ENCODE assay signal across 1 cellular context in genomic region chr6:24840187-24840586, GRCh38.
TF ChIP-seq lines count a peak whose summit lies in the region.

No MANE protein-coding gene starts in this region.

TF ChIP-seq in SK-N-SH, 30 proteins besides CTCF, POLR2A, EP300 and RAD21 (continued from another document):
- TF ChIP-seq GATA2 (CRISPR knock-in tag; IDR thresholded peaks at IDR 0.05) = no peak
- TF ChIP-seq FOSL2 (IDR thresholded peaks at IDR 0.05; ENCODE audit: borderline replicate concordance, low read depth) = no peak
- no peak for TF ChIP-seq GABPA (IDR thresholded peaks at IDR 0.05; ENCODE audit: low read depth)
- no peak for TF ChIP-seq RFX5 (IDR thresholded peaks at IDR 0.05; ENCODE audit: low read length)
- TF ChIP-seq CHD2 (IDR thresholded peaks at IDR 0.05; ENCODE audit: low read length, partially characterized antibody) = no peak
- no peak for TF ChIP-seq SMC3 (IDR thresholded peaks at IDR 0.05; ENCODE audit: low read depth, low read length)
- no peak for TF ChIP-seq YY1 (IDR thresholded peaks at IDR 0.05; ENCODE audit: low read depth)
- TF ChIP-seq, protein P1, sequence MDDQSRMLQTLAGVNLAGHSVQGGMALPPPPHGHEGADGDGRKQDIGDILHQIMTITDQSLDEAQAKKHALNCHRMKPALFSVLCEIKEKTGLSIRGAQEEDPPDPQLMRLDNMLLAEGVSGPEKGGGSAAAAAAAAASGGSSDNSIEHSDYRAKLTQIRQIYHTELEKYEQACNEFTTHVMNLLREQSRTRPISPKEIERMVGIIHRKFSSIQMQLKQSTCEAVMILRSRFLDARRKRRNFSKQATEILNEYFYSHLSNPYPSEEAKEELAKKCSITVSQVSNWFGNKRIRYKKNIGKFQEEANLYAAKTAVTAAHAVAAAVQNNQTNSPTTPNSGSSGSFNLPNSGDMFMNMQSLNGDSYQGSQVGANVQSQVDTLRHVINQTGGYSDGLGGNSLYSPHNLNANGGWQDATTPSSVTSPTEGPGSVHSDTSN (IDR thresholded peaks at IDR 0.05) = no peak
- TF ChIP-seq MAX (IDR thresholded peaks at IDR 0.05; ENCODE audit: low read depth) = no peak
- no peak for TF ChIP-seq FOXM1 (IDR thresholded peaks at IDR 0.05; ENCODE audit: low read depth)
- TF ChIP-seq, protein P2, sequence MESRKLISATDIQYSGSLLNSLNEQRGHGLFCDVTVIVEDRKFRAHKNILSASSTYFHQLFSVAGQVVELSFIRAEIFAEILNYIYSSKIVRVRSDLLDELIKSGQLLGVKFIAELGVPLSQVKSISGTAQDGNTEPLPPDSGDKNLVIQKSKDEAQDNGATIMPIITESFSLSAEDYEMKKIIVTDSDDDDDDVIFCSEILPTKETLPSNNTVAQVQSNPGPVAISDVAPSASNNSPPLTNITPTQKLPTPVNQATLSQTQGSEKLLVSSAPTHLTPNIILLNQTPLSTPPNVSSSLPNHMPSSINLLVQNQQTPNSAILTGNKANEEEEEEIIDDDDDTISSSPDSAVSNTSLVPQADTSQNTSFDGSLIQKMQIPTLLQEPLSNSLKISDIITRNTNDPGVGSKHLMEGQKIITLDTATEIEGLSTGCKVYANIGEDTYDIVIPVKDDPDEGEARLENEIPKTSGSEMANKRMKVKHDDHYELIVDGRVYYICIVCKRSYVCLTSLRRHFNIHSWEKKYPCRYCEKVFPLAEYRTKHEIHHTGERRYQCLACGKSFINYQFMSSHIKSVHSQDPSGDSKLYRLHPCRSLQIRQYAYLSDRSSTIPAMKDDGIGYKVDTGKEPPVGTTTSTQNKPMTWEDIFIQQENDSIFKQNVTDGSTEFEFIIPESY (IDR thresholded peaks at IDR 0.05; ENCODE audit: borderline replicate concordance, low read depth) = no peak
